In the genomic region with DNA sequence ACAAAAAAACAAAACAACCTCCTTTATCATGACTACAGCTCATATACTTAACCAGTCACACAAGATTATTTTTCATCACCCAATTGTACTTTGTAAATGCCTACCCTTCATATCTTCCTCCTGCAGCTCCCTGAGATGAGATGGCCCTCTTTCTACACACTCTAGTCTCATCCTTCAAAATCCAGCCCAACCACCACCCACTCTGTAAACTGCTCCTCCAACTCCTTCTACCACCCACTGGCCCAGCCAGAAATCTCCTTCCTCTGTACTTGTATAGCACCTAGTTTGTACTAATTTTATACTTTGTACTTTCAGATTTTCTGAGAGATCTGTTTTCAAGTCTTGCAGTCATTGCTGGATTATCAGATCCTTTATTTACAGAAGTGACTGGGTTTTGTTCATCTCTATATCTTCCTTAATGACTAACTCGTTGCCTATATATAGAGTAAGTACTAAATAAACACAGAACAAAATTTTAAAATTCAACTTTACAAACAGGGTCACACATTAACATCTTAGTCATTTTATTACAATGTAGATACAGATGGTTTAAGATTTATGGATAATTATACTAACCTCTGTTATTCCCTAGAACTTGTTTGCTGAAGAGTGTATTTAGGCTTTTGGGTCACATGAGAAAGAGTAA, we compare ENCODE assay signal across 14 cellular contexts.
A peak's percentile ranks its signal among the peaks of the same experiment; 100 is the strongest.
DNase-seq lines count a peak whose midpoint lies in the region; ATAC-seq and TF ChIP-seq lines count a peak whose summit lies in the region.
"Had no signal": no experiment of that assay in that cellular context is flagged by ENCODE, and none has a peak within 500 bp of the region (broad histone marks: within the 10 kb centered on the region; RNA-seq: fewer than 3 reads in every experiment).

No MANE protein-coding gene starts in this region.

- DNase-seq in Calu3 (no peak), PC-3 (peak; percentile 53), mesothelial cell of epicardium (ENCODE audit: low spot score in 2 of 2, unreplicated experiment in 2 of 2) (no peak), GDM1 (lab: John Stamatoyannopoulos, UW) (no peak), mucosa of gallbladder (ENCODE audit: low spot score) (no peak), LoVo (ENCODE audit: low spot score) (no peak)
- DNase-seq: ACHN; CD4-positive, CD25-positive, alpha-beta regulatory T cell; DMS 273 treated with DMSO at 0.1 percent for 48 hours; H7 had no signal

- CTCF ChIA-PET in Calu3 (lab: Charles Lee) (interaction anchor here (0.7 kb wide), 1 partner anchor 56 kb away, joined by 3 read pairs; no protein-coding TSS in a partner anchor), PC-3 (lab: Charles Lee) (interaction anchor here (0.7 kb wide), 1 partner anchor 49 kb away, joined by 7 read pairs; no protein-coding TSS in a partner anchor)

- no peaks in the 10 kb centered on the region for H3F3A ChIP-seq in PC-3 (ENCODE audit: low read length, unreplicated experiment)

- no peaks in the 10 kb centered on the region for H3K36me3 ChIP-seq in PC-3 (ENCODE audit: low read depth, low read length)
- H3K36me3 ChIP-seq: BLaER1 treated with 17β-estradiol and CSF1 and Interleukin-3, amounts not matched to agents 10 nM and 100 nM had no signal

- H4K20me1 ChIP-seq in PC-3 (ENCODE audit: low read length): no peaks in the 10 kb centered on the region
- H4K20me1 ChIP-seq: BLaER1 treated with 17β-estradiol and CSF1 and Interleukin-3, amounts not matched to agents 10 nM and 100 nM had no signal

- H3K27me3 ChIP-seq in PC-3 (ENCODE audit: low read length): no peaks in the 10 kb centered on the region
- H3K27me3 ChIP-seq: BLaER1 treated with 17β-estradiol and CSF1 and Interleukin-3, amounts not matched to agents 10 nM and 100 nM had no signal

- H3K36me3 Mint-ChIP-seq in Calu3 (ENCODE audit: insufficient read depth, unreplicated experiment) (peaks cover 6% of the 10 kb centered on the region), mesothelial cell of epicardium (peaks cover 10% of the 10 kb centered on the region)
- H3K36me3 Mint-ChIP-seq: CD4-positive, CD25-positive, alpha-beta regulatory T cell had no signal

- 0 out of 2 replicates have a peak, but pooled peaks cover 6% of the 10 kb centered on the region for H3K79me2 ChIP-seq in PC-3 (ENCODE audit: low read length)

- POLR2A ChIA-PET in PC-3 (lab: Charles Lee; ENCODE audit: unreplicated experiment): no interaction called here

- H3K27ac ChIP-seq in PC-3 (ENCODE audit: low read length): peak overlapping the region; percentile 84
- H3K27ac ChIP-seq: BLaER1 treated with 17β-estradiol and CSF1 and Interleukin-3, amounts not matched to agents 10 nM and 100 nM; GM23248 had no signal

- H3K4me3 ChIP-seq in PC-3 (ENCODE audit: low read length): no peak overlapping the region
- H3K4me3 ChIP-seq: BLaER1 treated with 17β-estradiol and CSF1 and Interleukin-3, amounts not matched to agents 10 nM and 100 nM; GM12878; GM23248 had no signal

- peaks cover 21% of the 10 kb centered on the region for H3K4me1 ChIP-seq in PC-3 (ENCODE audit: insufficient read depth, low read length)
- H3K4me1 ChIP-seq: BLaER1 treated with 17β-estradiol and CSF1 and Interleukin-3, amounts not matched to agents 10 nM and 100 nM had no signal

- H2AFZ ChIP-seq in PC-3 (ENCODE audit: low read length): no peak overlapping the region
- H2AFZ ChIP-seq: GM23248 had no signal

- no peaks in the 10 kb centered on the region for H3K27me3 Mint-ChIP-seq in Calu3 (ENCODE audit: unreplicated experiment)
- no peaks in the 10 kb centered on the region for H3K27me3 Mint-ChIP-seq in mesothelial cell of epicardium (ENCODE audit: low read depth)
- H3K27me3 Mint-ChIP-seq: CD4-positive, CD25-positive, alpha-beta regulatory T cell had no signal

- H3K9ac ChIP-seq in PC-3 (ENCODE audit: low read length): no peak overlapping the region
- H3K9ac ChIP-seq: BLaER1 treated with 17β-estradiol and CSF1 and Interleukin-3, amounts not matched to agents 10 nM and 100 nM; GM23248 had no signal

- H3K4me2 ChIP-seq in PC-3 (ENCODE audit: low read length): peak overlapping the region; percentile 18
- H3K4me2 ChIP-seq: BLaER1 treated with 17β-estradiol and CSF1 and Interleukin-3, amounts not matched to agents 10 nM and 100 nM had no signal

- peaks cover 29% of the 10 kb centered on the region for H3K4me1 Mint-ChIP-seq in Calu3 (ENCODE audit: low read depth, unreplicated experiment)
- H3K4me1 Mint-ChIP-seq in mesothelial cell of epicardium: peaks cover 33% of the 10 kb centered on the region

- H3K9me3 Mint-ChIP-seq in Calu3 (ENCODE audit: low read depth, unreplicated experiment): no peaks in the 10 kb centered on the region
- H3K9me3 Mint-ChIP-seq in mesothelial cell of epicardium: peaks cover 3% of the 10 kb centered on the region

- no peak overlapping the region for H3K4me3 Mint-ChIP-seq in Calu3 (ENCODE audit: low read depth, unreplicated experiment)
- H3K4me3 Mint-ChIP-seq in mesothelial cell of epicardium: no peak overlapping the region
- H3K4me3 Mint-ChIP-seq: CD4-positive, CD25-positive, alpha-beta regulatory T cell had no signal

- TF ChIP-seq CTCF in Calu3 (IDR thresholded peaks at IDR 0.05; ENCODE audit: unreplicated experiment) (no peak), PC-3 (conservative IDR thresholded peaks at IDR 0.05; ENCODE audit: low read depth, low read length) (no peak), mesothelial cell of epicardium (IDR thresholded peaks at IDR 0.05; ENCODE audit: unreplicated experiment) (no peak)

- H3K27ac Mint-ChIP-seq in Calu3 (ENCODE audit: unreplicated experiment) (peak overlapping the region; percentile 5), mesothelial cell of epicardium (peak overlapping the region; percentile 20)
- H3K27ac Mint-ChIP-seq: CD4-positive, CD25-positive, alpha-beta regulatory T cell had no signal

- H3K9me3 ChIP-seq in PC-3 (ENCODE audit: low read length): no peaks in the 10 kb centered on the region
- H3K9me3 ChIP-seq: BLaER1 treated with 17β-estradiol and CSF1 and Interleukin-3, amounts not matched to agents 10 nM and 100 nM had no signal

- BruUV-seq in Calu3 (replicated peaks; lab: Mats Ljungman, UMichigan): no TSS peak
- no TSS peak for BruUV-seq in PC-3 (replicated peaks; lab: Mats Ljungman, UMichigan)

- H3K9me2 ChIP-seq in PC-3 (replicated peaks; ENCODE audit: low read length): no peaks in the 10 kb centered on the region

- ATAC-seq in PC-3 (peak; percentile 76), HG03135 (IDR thresholded peaks at IDR 0.05; ENCODE audit: unreplicated experiment) (no peak)
- ATAC-seq: GM12878 had no signal

- intact Hi-C loops in Calu3 (cut with micrococcal nuclease; ENCODE audit: unreplicated experiment): no loop called here
- intact Hi-C loops in PC-3 (cut with micrococcal nuclease): no loop called here
